In the genomic region with DNA sequence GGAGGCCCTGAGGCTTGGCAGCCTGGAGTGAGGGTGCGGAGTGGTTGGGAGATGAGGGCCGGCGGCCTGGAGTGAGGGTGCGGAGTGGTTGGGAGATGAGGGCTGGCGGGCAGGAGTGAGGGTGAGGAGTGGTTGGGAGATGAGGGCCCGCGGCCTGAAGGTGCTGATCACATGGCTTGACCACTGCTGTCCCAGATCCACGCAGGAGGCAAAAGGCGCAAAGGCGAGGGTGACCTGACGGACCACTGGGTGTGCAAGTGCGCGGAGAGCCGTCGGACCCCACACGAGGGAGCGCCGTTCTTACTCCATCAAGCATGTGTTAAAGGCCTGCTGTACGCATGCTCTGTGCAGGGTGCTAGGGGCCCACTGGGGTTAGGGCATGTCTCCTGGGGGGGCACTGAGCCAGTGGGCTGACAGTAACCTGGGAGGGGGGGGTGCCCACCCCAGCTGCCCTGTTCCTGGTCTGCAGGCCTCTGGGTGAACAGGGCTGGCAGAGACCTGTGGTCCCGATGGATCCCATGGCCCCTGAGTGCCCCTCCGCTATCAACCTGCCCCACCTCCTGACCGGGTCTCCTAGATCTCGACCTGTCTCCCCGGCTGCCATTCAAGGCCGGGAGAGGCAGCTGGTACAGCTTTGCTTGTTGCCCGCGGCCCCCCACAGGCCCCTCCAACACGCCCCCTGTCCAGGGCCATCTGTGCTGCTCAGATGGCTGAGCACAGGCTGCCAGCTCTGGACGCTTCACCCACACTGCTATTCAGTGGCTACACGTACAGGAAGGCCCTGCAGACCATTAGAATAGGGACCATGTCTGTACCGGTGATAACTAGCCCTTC, we compare ENCODE assay signal across 2 cellular contexts.
TF ChIP-seq lines count a peak whose summit lies in the region.

No MANE protein-coding gene starts in this region.

TF ChIP-seq in SK-N-SH, 30 proteins besides CTCF, POLR2A, EP300 and RAD21 (continued from another document):
- TF ChIP-seq JUND (IDR thresholded peaks at IDR 0.05) (no peak), TCF12 (IDR thresholded peaks at IDR 0.05) (no peak), YY1 (IDR thresholded peaks at IDR 0.05; ENCODE audit: low read depth) (no peak), CHD2 (IDR thresholded peaks at IDR 0.05; ENCODE audit: low read length, partially characterized antibody) (no peak), GABPA (IDR thresholded peaks at IDR 0.05; ENCODE audit: low read depth) (no peak)

TF ChIP-seq in WTC11, 78 proteins besides CTCF, POLR2A, EP300 and RAD21 (continued from another document):
- no peak for TF ChIP-seq CREM (CRISPR knock-in tag; IDR thresholded peaks at IDR 0.05)
TF ChIP-seq in WTC11: peak in this region for 0.
